In the genomic region with DNA sequence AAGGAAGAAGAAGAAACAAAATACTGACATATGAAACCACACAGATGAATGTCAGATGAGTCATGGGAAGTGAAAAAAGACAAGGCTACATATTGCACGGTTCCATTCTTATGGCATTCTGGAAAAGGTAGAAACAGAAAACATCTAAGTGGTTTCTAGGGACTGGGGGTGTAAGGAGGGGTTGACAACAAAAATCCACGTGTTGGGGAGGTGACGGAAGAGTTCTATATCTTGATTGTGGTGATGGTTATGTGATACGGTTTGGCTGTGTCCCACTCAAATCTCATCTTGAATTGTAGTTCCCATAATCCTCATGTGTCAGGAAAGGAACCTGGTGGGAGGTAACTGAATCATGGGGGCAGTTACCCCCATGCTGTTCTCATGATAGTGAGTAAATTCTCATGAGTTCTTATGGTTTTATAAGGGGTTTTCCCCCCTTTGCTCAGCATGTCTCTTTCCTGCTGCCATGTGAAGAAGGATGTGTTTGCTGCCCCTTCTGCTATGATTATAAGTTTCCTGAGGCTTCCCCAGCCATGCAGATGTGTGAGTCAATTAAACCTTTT, we compare ENCODE assay signal across 1 cellular context.
A peak's percentile ranks its signal among the peaks of the same experiment; 100 is the strongest.
TF ChIP-seq lines count a peak whose summit lies in the region.

No MANE protein-coding gene starts in this region.

TF ChIP-seq in HCT116, 20 proteins besides CTCF, POLR2A, EP300 and RAD21 (continued from another document):
- TF ChIP-seq, protein P1, sequence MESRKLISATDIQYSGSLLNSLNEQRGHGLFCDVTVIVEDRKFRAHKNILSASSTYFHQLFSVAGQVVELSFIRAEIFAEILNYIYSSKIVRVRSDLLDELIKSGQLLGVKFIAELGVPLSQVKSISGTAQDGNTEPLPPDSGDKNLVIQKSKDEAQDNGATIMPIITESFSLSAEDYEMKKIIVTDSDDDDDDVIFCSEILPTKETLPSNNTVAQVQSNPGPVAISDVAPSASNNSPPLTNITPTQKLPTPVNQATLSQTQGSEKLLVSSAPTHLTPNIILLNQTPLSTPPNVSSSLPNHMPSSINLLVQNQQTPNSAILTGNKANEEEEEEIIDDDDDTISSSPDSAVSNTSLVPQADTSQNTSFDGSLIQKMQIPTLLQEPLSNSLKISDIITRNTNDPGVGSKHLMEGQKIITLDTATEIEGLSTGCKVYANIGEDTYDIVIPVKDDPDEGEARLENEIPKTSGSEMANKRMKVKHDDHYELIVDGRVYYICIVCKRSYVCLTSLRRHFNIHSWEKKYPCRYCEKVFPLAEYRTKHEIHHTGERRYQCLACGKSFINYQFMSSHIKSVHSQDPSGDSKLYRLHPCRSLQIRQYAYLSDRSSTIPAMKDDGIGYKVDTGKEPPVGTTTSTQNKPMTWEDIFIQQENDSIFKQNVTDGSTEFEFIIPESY (IDR thresholded peaks at IDR 0.05; ENCODE audit: extremely low read depth, insufficient replicate concordance, low read length) = no peak
- TF ChIP-seq CEBPB (IDR thresholded peaks at IDR 0.05; ENCODE audit: low read depth) (no peak), JUND (IDR thresholded peaks at IDR 0.05) (peak; percentile 59; the same call in 1 of the 2 replicates), EZH2phosphoT487 (IDR thresholded peaks at IDR 0.05; ENCODE audit: borderline replicate concordance) (no peak), POLR2AphosphoS5 (IDR thresholded peaks at IDR 0.05; ENCODE audit: low read depth, low read length) (no peak), ZNF274 (IDR thresholded peaks at IDR 0.05; ENCODE audit: low read depth, low read length) (no peak), TCF7L2 (IDR thresholded peaks at IDR 0.05; ENCODE audit: borderline replicate concordance, extremely low read depth, insufficient read depth, insufficient read length) (no peak), FOSL1 (IDR thresholded peaks at IDR 0.05; ENCODE audit: low read depth) (peak; percentile 57), EGR1 (IDR thresholded peaks at IDR 0.05; ENCODE audit: low read depth) (no peak), EZH2 (IDR thresholded peaks at IDR 0.05) (no peak), CBX3 (IDR thresholded peaks at IDR 0.05; ENCODE audit: low read depth) (0 out of 2 replicates have a peak, but pooled peaks have one; percentile 15), SRF (IDR thresholded peaks at IDR 0.05; ENCODE audit: low read depth) (no peak)
- TF ChIP-seq, protein P2, sequence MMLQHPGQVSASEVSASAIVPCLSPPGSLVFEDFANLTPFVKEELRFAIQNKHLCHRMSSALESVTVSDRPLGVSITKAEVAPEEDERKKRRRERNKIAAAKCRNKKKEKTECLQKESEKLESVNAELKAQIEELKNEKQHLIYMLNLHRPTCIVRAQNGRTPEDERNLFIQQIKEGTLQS (IDR thresholded peaks at IDR 0.05) = no peak
- TF ChIP-seq, protein P3, sequence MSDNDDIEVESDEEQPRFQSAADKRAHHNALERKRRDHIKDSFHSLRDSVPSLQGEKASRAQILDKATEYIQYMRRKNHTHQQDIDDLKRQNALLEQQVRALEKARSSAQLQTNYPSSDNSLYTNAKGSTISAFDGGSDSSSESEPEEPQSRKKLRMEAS (IDR thresholded peaks at IDR 0.05) = 0 out of 2 replicates have a peak, but pooled peaks have one; percentile 24
